In the genomic region with DNA sequence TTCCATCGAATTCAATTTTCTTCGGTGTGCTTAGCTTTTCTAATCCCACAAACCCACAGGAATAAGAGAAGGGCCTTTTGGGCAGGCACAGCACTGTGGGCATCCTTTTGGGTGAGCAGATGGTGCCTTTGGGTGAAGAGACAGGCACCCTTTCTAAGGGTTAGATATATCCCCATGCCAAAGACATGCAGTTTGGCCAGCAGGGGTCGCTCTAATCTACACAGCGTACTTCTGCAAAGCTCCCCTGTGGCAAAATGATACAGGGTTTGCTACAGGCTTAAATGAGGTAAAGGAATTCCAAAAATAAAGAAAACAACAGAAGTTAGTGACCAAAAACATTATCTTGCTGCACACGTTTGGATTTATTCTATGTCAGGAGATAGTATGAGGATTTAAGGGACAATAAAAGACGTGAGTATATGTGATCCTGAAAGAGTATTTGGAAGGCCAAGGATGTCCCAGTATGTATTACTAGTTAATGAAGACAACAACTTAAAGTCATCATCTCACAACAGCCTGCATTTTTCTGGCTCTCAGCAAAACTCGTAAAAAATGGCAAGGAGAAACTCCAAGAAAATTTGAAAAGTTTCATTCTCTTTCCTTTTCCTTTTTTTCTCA, we compare ENCODE assay signal across 8 cellular contexts. TPM values are rescaled to one million over a fixed set of nuclear protein-coding genes. Genes with fewer than 3 reads are reported as not detected.
DNase-seq lines count a peak whose midpoint lies in the region; ATAC-seq and TF ChIP-seq lines count a peak whose summit lies in the region.

No MANE protein-coding gene starts in this region.

- no peaks in the 10 kb centered on the region for H3K4me1 ChIP-seq in neuronal stem cell (ENCODE audit: control insufficient read depth in 2 of 2, insufficient read depth in 1 of 2, low read depth in 1 of 2, low read length in 2 of 2)

- no peaks in the 10 kb centered on the region for H3K36me3 ChIP-seq in neuronal stem cell (replicated peaks in 1 of 2; ENCODE audit: control insufficient read depth in 2 of 2, insufficient read depth in 2 of 2, low read length in 2 of 2)

- H3K4me3 ChIP-seq in neuronal stem cell (ENCODE audit: low read length in 2 of 2), result no peak overlapping the region

- H3K4me2 ChIP-seq in neuronal stem cell (ENCODE audit: insufficient read depth, low read length, poor library complexity, severe bottlenecking), result no peak overlapping the region

- peak; percentile 29 for DNase-seq in DMS 273 treated with DMSO at 0.1 percent for 48 hours (lab: John Stamatoyannopoulos, UW)
- peak; percentile 17 for DNase-seq in NCI-H1048 (lab: John Stamatoyannopoulos, UW)
- peak; percentile 28 for DNase-seq in activated CD4-positive, alpha-beta T cell treated with anti-CD3 and anti-CD28 coated beads, Interleukin-2, amount 10 ng/mL, durations not matched to agents 7 days and 5 days
- DNase-seq in erythroblast (lab: John Stamatoyannopoulos, UW), result peak; percentile 33 to 64
- peak; percentile 33 for DNase-seq in neuronal stem cell (ENCODE audit: low spot score)
- no peak for DNase-seq in Ammon's horn (ENCODE audit: low spot score)
- DNase-seq in midbrain (lab: John Stamatoyannopoulos, UW), result no peak

- WGBS in neuronal stem cell (ENCODE audit: extremely low coverage in 2 of 2, insufficient read length in 2 of 2, insufficient replicate concordance in 1 of 2), 2 donors, result no CpG with 5 or more reads among the region's 7 CpGs

- TF ChIP-seq POLR2A in erythroblast (IDR thresholded peaks at IDR 0.05; ENCODE audit: low read length), result no peak

- H2BK5ac ChIP-seq in neuronal stem cell (ENCODE audit: low read length), result no peak overlapping the region

- no peak overlapping the region for H3K18ac ChIP-seq in neuronal stem cell (ENCODE audit: low read length)

- no peak overlapping the region for H4K8ac ChIP-seq in neuronal stem cell (ENCODE audit: low read depth, low read length)

- POLR2A ChIA-PET in activated CD4-positive, alpha-beta T cell treated with anti-CD3 and anti-CD28 coated beads, Interleukin-2, amount 10 ng/mL, durations not matched to agents 7 days and 5 days (lab: Charles Lee), result no interaction called here

- no peak overlapping the region for H3K14ac ChIP-seq in neuronal stem cell (ENCODE audit: low read length)

- no peaks in the 10 kb centered on the region for H3K79me1 ChIP-seq in neuronal stem cell (ENCODE audit: low read depth, low read length)

- CTCF ChIA-PET in activated CD4-positive, alpha-beta T cell treated with anti-CD3 and anti-CD28 coated beads, Interleukin-2, amount 10 ng/mL, durations not matched to agents 7 days and 5 days (lab: Charles Lee), result interaction anchor here (0.7 kb wide), 1 partner anchor 51 kb away, joined by 3 read pairs; no protein-coding TSS in a partner anchor

- H3K27me3 Mint-ChIP-seq in activated CD4-positive, alpha-beta T cell treated with anti-CD3 and anti-CD28 coated beads, Interleukin-2, amount 10 ng/mL, durations not matched to agents 7 days and 5 days, result no peaks in the 10 kb centered on the region

- no peak overlapping the region for H4K91ac ChIP-seq in neuronal stem cell (ENCODE audit: low read depth, low read length, poor library complexity)

- H3K27ac ChIP-seq in neuronal stem cell (replicated peaks; ENCODE audit: low read length), result no peak overlapping the region

- no peaks in the 10 kb centered on the region for H3K4me1 Mint-ChIP-seq in activated CD4-positive, alpha-beta T cell treated with anti-CD3 and anti-CD28 coated beads, Interleukin-2, amount 10 ng/mL, durations not matched to agents 7 days and 5 days

- no peak overlapping the region for H2AK5ac ChIP-seq in neuronal stem cell (ENCODE audit: low read depth, low read length)

- no peaks in the 10 kb centered on the region for H3K9me3 Mint-ChIP-seq in activated CD4-positive, alpha-beta T cell treated with anti-CD3 and anti-CD28 coated beads, Interleukin-2, amount 10 ng/mL, durations not matched to agents 7 days and 5 days

- H2BK15ac ChIP-seq in neuronal stem cell (ENCODE audit: low read length), result no peak overlapping the region

- no peak overlapping the region for H3K27ac Mint-ChIP-seq in activated CD4-positive, alpha-beta T cell treated with anti-CD3 and anti-CD28 coated beads, Interleukin-2, amount 10 ng/mL, durations not matched to agents 7 days and 5 days

- H2BK12ac ChIP-seq in neuronal stem cell (ENCODE audit: low read length), result no peak overlapping the region

- H3K23ac ChIP-seq in neuronal stem cell (ENCODE audit: low read depth, low read length, poor library complexity), result no peak overlapping the region

- H2AFZ ChIP-seq in neuronal stem cell (ENCODE audit: low read length), result no peak overlapping the region

- no peak overlapping the region for H2BK120ac ChIP-seq in neuronal stem cell (ENCODE audit: low read depth, low read length)

- H3K27me3 ChIP-seq in neuronal stem cell (ENCODE audit: control insufficient read depth in 3 of 3, insufficient read depth in 3 of 3, low read depth in 1 of 3, low read length in 3 of 3), result no peaks in the 10 kb centered on the region

- H3K9me3 ChIP-seq in neuronal stem cell (replicated peaks in 1 of 2; ENCODE audit: control insufficient read depth in 2 of 2, insufficient read depth in 1 of 2, low read depth in 1 of 2, low read length in 2 of 2), result no peaks in the 10 kb centered on the region

- ATAC-seq in GM21717 (IDR thresholded peaks at IDR 0.05; ENCODE audit: unreplicated experiment), result peak; percentile 81

- H3K4ac ChIP-seq in neuronal stem cell (ENCODE audit: low read length), result no peak overlapping the region

- H3K36me3 Mint-ChIP-seq in activated CD4-positive, alpha-beta T cell treated with anti-CD3 and anti-CD28 coated beads, Interleukin-2, amount 10 ng/mL, durations not matched to agents 7 days and 5 days (ENCODE audit: low read depth), result no peaks in the 10 kb centered on the region

- no peak overlapping the region for H3K4me3 Mint-ChIP-seq in activated CD4-positive, alpha-beta T cell treated with anti-CD3 and anti-CD28 coated beads, Interleukin-2, amount 10 ng/mL, durations not matched to agents 7 days and 5 days

- no peak overlapping the region for H3K9ac ChIP-seq in neuronal stem cell (ENCODE audit: low read depth, low read length, poor library complexity)

RNA-seq across cellular contexts. Expression of a gene that starts 49.5 kb away (rescaled TPM):
- under 1 TPM; 0.07 to 0.08 TPM for total RNA-seq in activated CD4-positive, alpha-beta T cell treated with anti-CD3 and anti-CD28 coated beads, Interleukin-2, amount 10 ng/mL, durations not matched to agents 7 days and 5 days
- polyA plus RNA-seq in neuronal stem cell (2013, experiment 1 of 2), result 0.01 TPM
- polyA plus RNA-seq in neuronal stem cell (2013, experiment 2 of 2), result 0.06 TPM

Comparison
In these comparisons a context has a peak if more than half of its experiments do, and no peak if none do; other contexts are left out.
1. DNase-seq: peak in DMS 273 treated with DMSO at 0.1 percent for 48 hours (single experiment), NCI-H1048 (single experiment), activated CD4-positive, alpha-beta T cell treated with anti-CD3 and anti-CD28 coated beads, Interleukin-2, amount 10 ng/mL, durations not matched to agents 7 days and 5 days (single experiment), erythroblast (2 of 2) and neuronal stem cell (single experiment); none in Ammon's horn (single experiment) and midbrain (single experiment).